Comparison of ENCODE assay signal across 1 cellular context in the genomic region with DNA sequence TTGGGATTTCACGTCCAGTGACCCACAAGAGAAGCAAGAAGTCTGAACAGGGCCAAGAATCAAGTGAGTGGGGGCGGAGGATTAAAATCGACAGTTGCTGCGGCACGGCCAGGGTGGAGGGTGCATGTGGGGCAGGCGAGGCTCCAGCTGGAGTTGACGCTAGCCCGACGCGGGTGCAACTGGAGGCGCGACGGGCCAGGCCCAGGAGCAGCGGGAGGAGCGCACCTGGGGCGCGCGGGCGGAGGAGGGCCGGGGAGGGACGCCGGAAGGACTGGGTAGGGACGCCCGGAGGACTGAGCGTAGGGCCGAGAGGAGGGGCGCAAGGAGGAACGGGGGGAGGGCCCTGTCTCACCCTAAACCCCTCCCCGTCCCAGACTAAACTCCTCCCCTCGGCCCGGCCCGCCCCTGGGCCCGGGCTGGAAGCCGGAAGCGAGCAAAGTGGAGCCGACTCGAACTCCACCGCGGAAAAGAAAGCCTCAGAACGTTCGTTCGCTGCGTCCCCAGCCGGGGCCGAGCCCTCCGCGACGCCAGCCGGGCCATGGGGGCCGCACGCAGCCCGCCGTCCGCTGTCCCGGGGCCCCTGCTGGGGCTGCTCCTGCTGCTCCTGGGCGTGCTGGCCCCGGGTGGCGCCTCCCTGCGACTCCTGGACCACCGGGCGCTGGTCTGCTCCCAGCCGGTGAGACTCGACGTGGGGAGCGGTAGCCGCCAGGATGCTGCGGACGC.
TF ChIP-seq lines count a peak whose summit lies in the region.

A gene with protein sequence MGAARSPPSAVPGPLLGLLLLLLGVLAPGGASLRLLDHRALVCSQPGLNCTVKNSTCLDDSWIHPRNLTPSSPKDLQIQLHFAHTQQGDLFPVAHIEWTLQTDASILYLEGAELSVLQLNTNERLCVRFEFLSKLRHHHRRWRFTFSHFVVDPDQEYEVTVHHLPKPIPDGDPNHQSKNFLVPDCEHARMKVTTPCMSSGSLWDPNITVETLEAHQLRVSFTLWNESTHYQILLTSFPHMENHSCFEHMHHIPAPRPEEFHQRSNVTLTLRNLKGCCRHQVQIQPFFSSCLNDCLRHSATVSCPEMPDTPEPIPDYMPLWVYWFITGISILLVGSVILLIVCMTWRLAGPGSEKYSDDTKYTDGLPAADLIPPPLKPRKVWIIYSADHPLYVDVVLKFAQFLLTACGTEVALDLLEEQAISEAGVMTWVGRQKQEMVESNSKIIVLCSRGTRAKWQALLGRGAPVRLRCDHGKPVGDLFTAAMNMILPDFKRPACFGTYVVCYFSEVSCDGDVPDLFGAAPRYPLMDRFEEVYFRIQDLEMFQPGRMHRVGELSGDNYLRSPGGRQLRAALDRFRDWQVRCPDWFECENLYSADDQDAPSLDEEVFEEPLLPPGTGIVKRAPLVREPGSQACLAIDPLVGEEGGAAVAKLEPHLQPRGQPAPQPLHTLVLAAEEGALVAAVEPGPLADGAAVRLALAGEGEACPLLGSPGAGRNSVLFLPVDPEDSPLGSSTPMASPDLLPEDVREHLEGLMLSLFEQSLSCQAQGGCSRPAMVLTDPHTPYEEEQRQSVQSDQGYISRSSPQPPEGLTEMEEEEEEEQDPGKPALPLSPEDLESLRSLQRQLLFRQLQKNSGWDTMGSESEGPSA (plus strand): TSS at position 447 of the 723 bp plus-strand sequence. CDS start 92 bp downstream, at position 539.

TF ChIP-seq in HepG2, 621 proteins besides CTCF, POLR2A, EP300 and RAD21 (continued from another document):
- TF ChIP-seq U2AF2 (IDR thresholded peaks at IDR 0.05; ENCODE audit: low read depth, low read length), result no peak
- TF ChIP-seq, protein P1, sequence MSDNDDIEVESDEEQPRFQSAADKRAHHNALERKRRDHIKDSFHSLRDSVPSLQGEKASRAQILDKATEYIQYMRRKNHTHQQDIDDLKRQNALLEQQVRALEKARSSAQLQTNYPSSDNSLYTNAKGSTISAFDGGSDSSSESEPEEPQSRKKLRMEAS (IDR thresholded peaks at IDR 0.05), result peak; percentile 72
- peak; percentile 45; the same call in 1 of the 2 replicates for TF ChIP-seq MTF2 (CRISPR knock-in tag; IDR thresholded peaks at IDR 0.05; ENCODE audit: borderline replicate concordance)
- peak; percentile 86; the same call in 1 of the 2 replicates for TF ChIP-seq GABPB1 (CRISPR knock-in tag; IDR thresholded peaks at IDR 0.05)
- TF ChIP-seq KDM4B (CRISPR knock-in tag; IDR thresholded peaks at IDR 0.05), result no peak
- TF ChIP-seq IKZF4 (CRISPR knock-in tag; IDR thresholded peaks at IDR 0.05; ENCODE audit: borderline replicate concordance, low read depth, not compliant biosample characterization), result peak; percentile 9
- TF ChIP-seq, protein P2, sequence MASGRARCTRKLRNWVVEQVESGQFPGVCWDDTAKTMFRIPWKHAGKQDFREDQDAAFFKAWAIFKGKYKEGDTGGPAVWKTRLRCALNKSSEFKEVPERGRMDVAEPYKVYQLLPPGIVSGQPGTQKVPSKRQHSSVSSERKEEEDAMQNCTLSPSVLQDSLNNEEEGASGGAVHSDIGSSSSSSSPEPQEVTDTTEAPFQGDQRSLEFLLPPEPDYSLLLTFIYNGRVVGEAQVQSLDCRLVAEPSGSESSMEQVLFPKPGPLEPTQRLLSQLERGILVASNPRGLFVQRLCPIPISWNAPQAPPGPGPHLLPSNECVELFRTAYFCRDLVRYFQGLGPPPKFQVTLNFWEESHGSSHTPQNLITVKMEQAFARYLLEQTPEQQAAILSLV (CRISPR knock-in tag; IDR thresholded peaks at IDR 0.05; ENCODE audit: borderline replicate concordance), result no peak
- TF ChIP-seq FOXM1 (CRISPR knock-in tag; IDR thresholded peaks at IDR 0.05), result no peak
- TF ChIP-seq PHF8 (CRISPR knock-in tag; IDR thresholded peaks at IDR 0.05), result peak; percentile 82
- no peak for TF ChIP-seq ZBTB3 (CRISPR knock-in tag; IDR thresholded peaks at IDR 0.05; ENCODE audit: borderline replicate concordance, low read depth)
- TF ChIP-seq ZNF274 (CRISPR knock-in tag; IDR thresholded peaks at IDR 0.05), result no peak; the same call in 1 of the 2 replicates
- no peak for TF ChIP-seq MED13 (CRISPR knock-in tag; IDR thresholded peaks at IDR 0.05)
- peak; percentile 76 for TF ChIP-seq SP4 (CRISPR knock-in tag; IDR thresholded peaks at IDR 0.05)
- TF ChIP-seq, protein P3, sequence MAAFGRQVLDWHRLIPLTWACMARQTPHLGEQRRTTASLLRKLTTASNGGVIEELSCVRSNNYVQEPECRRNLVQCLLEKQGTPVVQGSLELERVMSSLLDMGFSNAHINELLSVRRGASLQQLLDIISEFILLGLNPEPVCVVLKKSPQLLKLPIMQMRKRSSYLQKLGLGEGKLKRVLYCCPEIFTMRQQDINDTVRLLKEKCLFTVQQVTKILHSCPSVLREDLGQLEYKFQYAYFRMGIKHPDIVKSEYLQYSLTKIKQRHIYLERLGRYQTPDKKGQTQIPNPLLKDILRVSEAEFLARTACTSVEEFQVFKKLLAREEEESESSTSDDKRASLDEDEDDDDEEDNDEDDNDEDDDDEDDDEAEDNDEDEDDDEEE (CRISPR knock-in tag; IDR thresholded peaks at IDR 0.05), result peak; percentile 67; the same call in 1 of the 2 replicates
- no peak for TF ChIP-seq FOXO1 (CRISPR knock-in tag; IDR thresholded peaks at IDR 0.05)
